ENCODE assay signal across 9 cellular contexts in genomic region chr12:113244015-113244983, GRCh38. TPM values are rescaled to one million over a fixed set of nuclear protein-coding genes. Genes with fewer than 3 reads are reported as not detected.
DNase-seq lines count a peak whose midpoint lies in the region; ATAC-seq and TF ChIP-seq lines count a peak whose summit lies in the region.
"Had no signal": no experiment of that assay in that cellular context is flagged by ENCODE, and none has a peak within 500 bp of the region (broad histone marks: within the 10 kb centered on the region; RNA-seq: fewer than 3 reads in every experiment).

No MANE protein-coding gene starts in this region.

- H3K9me3 ChIP-seq in A673 (ENCODE audit: low read depth, low read length, poor library complexity, severe bottlenecking) (no peaks in the 10 kb centered on the region), mucosa of rectum (ENCODE audit: control insufficient read depth in 2 of 2, low read length in 2 of 2) (no peaks in the 10 kb centered on the region)

- H3K9ac ChIP-seq in mucosa of rectum (ENCODE audit: low read depth in 1 of 2, low read length in 2 of 2) = peak overlapping the region; percentile 14

- no peaks in the 10 kb centered on the region for H3K36me3 ChIP-seq in A673 (ENCODE audit: insufficient read depth, low read length, poor library complexity, severe bottlenecking)
- peaks cover 13 to 25% of the 10 kb centered on the region in 2 donors for H3K36me3 ChIP-seq in mucosa of rectum (ENCODE audit: control insufficient read depth in 2 of 2, insufficient read depth in 2 of 2, low read length in 2 of 2)

- H3K27ac ChIP-seq in A673 (ENCODE audit: low read depth, low read length, poor library complexity, severe bottlenecking) = peak overlapping the region; percentile 91
- peak overlapping the region; percentile 21 to 95 (median 86) for H3K27ac ChIP-seq in dorsolateral prefrontal cortex
- H3K27ac ChIP-seq in mucosa of rectum (ENCODE audit: low read depth in 2 of 2, low read length in 2 of 2) = peak overlapping the region; percentile 88 to 90

- CTCF ChIA-PET in A673 (lab: Charles Lee) = no interaction called here

- intact Hi-C loops in A673 (cut with micrococcal nuclease; ENCODE audit: unreplicated experiment) (no loop called here), dorsolateral prefrontal cortex (cut with DNase I) (loop anchor here in 1 of 2 donors (2.0 kb wide), 1 partner anchor 21 kb away; no protein-coding TSS in a partner anchor)

- no TSS peak for BruUV-seq in A673 (replicated peaks; lab: Mats Ljungman, UMichigan)

- H3K4me1 ChIP-seq in A673 (ENCODE audit: insufficient read depth, low read length, poor library complexity, severe bottlenecking) (peaks cover 51% of the 10 kb centered on the region), mucosa of rectum (ENCODE audit: control insufficient read depth in 2 of 2, insufficient read depth in 2 of 2, low read length in 2 of 2) (peaks cover 68 to 78% of the 10 kb centered on the region in 2 donors)

- no peaks in the 10 kb centered on the region for H3K27me3 ChIP-seq in A673 (replicated peaks; ENCODE audit: insufficient read depth, low read depth, low read length, poor library complexity)
- H3K27me3 ChIP-seq in dorsolateral prefrontal cortex = no peaks in the 10 kb centered on the region
- H3K27me3 ChIP-seq in mucosa of rectum (ENCODE audit: control insufficient read depth in 2 of 2, insufficient read depth in 2 of 2, low read length in 2 of 2) = no peaks in the 10 kb centered on the region

- POLR2A ChIA-PET in A673 (lab: Charles Lee; ENCODE audit: low non-redundant PET) = no interaction called here

- TF ChIP-seq CTCF in A673 (conservative IDR thresholded peaks at IDR 0.05; ENCODE audit: low read depth, low read length) = no peak
- TF ChIP-seq CTCF in dorsolateral prefrontal cortex (IDR thresholded peaks at IDR 0.05 in 54 of 56, conservative IDR thresholded peaks at IDR 0.05 in 2 of 56; ENCODE audit: low read depth in 1 of 56, partially characterized antibody in 56 of 56) = peak in 1 of 56 donors; percentile 13

- peak overlapping the region; percentile 0 for H3K4me3 ChIP-seq in A673 (ENCODE audit: low read depth, low read length, poor library complexity, severe bottlenecking)
- H3K4me3 ChIP-seq in dorsolateral prefrontal cortex = peak overlapping the region in 56 of 59 donors; percentile 4 to 64 (median 40)
- H3K4me3 ChIP-seq in mucosa of rectum (ENCODE audit: low read length in 2 of 2) = no peak overlapping the region

- DNase-seq in A673 (ENCODE audit: low spot score) = peak; percentile 86
- DNase-seq in NCI-H2196 treated with DMSO at 0.1 percent for 48 hours (lab: John Stamatoyannopoulos, UW; ENCODE audit: unreplicated experiment) = peak; percentile 43
- peak; percentile 67 to 94 (median 78) for DNase-seq in dorsolateral prefrontal cortex
- no peak for DNase-seq in NCI-H510A (lab: John Stamatoyannopoulos, UW)
- DNase-seq in activated gamma-delta T cell (lab: John Stamatoyannopoulos, UW) = no peak
- DNase-seq: GF-D8 had no signal

- ATAC-seq in HG03159 (IDR thresholded peaks at IDR 0.05; ENCODE audit: unreplicated experiment) = no peak
- no peak for ATAC-seq in HG03442 (IDR thresholded peaks at IDR 0.05; ENCODE audit: unreplicated experiment)

RNA-seq across cellular contexts. Expression of gene TPCN1, which starts 23.0 kb away (rescaled TPM):
- total RNA-seq in A673 (2021) = 18.8 and 25.8 TPM in 2 replicates
- 100 to 1,000 TPM in 13 of 120 experiments, 10 to 100 TPM in 107; 45.9 to 150 (median 76.0) TPM for total RNA-seq in dorsolateral prefrontal cortex

RNA-seq across cellular contexts. Expression of gene RITA1, which starts 58.8 kb away (rescaled TPM):
- 22.3 and 25.3 TPM in 2 replicates for total RNA-seq in A673 (2021)
- total RNA-seq in dorsolateral prefrontal cortex = 10 to 100 TPM; 12.4 to 35.1 (median 24.5) TPM

RNA-seq across cellular contexts. Expression of gene DDX54, which starts 59.0 kb away (rescaled TPM):
- 98.8 and 116 TPM in 2 replicates for total RNA-seq in A673 (2021)
- 10 to 100 TPM; 20.8 to 54.8 (median 35.0) TPM for total RNA-seq in dorsolateral prefrontal cortex

Comparison
In these comparisons a context has a peak if more than half of its experiments do, and no peak if none do; other contexts are left out.
1. DNase-seq: peak in A673 (single experiment), NCI-H2196 treated with DMSO at 0.1 percent for 48 hours (single experiment) and dorsolateral prefrontal cortex (10 of 10); none in NCI-H510A (single experiment) and activated gamma-delta T cell (single experiment).
2. H3K4me3 ChIP-seq: peak in A673 (single experiment) and dorsolateral prefrontal cortex (56 of 59); none in mucosa of rectum (0 of 2).
3. Peak in every context shown above with its lines, with median percentiles within 50 percentile points of each other: H3K27ac ChIP-seq.